Comparison of ENCODE assay signal across 1 cellular context in the genomic region with DNA sequence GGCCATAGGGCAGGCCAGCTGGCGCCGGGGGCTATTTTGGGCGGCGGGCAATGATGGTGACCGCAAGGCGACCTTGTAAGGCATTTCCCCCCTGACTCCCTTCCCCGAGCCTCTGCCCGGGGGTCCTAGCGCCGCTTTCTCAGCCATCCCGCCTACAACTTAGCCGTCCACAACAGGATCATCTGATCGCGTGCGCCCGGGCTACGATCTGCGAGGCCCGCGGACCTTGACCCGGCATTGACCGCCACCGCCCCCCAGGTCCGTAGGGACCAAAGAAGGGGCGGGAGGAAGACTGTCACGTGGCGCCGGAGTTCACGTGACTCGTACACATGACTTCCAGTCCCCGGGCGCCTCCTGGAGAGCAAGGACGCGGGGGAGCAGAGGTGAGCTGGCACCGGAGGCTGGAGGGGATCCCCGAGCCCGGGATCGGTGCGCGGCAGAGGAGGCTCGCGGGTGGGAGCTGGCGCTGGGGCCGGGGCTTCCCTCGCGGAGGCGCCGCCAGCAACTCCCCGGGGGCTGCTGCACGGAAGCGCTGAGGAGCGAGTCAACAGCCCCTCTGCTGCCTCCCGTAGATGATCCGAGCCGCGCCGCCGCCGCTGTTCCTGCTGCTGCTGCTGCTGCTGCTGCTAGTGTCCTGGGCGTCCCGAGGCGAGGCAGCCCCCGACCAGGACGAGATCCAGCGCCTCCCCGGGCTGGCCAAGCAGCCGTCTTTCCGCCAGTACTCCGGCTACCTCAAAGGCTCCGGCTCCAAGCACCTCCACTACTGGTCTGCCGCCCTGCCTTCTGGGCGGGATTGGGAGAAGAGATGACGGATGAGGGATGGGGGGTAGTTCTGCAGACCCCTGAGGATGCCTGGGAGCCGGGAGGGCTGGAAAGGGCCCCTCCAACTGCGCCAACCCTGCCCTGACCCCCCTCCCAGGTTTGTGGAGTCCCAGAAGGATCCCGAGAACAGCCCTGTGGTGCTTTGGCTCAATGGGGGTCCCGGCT.
A peak's percentile ranks its signal among the peaks of the same experiment; 100 is the strongest.
TF ChIP-seq lines count a peak whose summit lies in the region.

A gene (plus strand): TSS at position 339 of the 987 bp plus-strand sequence. CDS start 234 bp downstream, at position 573.
A gene with protein sequence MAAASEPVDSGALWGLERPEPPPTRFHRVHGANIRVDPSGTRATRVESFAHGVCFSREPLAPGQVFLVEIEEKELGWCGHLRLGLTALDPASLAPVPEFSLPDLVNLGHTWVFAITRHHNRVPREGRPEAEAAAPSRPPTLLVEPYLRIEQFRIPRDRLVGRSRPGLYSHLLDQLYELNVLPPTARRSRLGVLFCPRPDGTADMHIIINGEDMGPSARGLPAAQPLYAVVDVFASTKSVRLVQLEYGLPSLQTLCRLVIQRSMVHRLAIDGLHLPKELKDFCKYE (minus strand): TSS at position 212 of the 987 bp plus-strand sequence. CDS start 217 bp downstream, outside the sequence.

TF ChIP-seq in HepG2, 621 proteins besides CTCF, POLR2A, EP300 and RAD21 (continued from another document and continues in another):
- TF ChIP-seq, protein P1, sequence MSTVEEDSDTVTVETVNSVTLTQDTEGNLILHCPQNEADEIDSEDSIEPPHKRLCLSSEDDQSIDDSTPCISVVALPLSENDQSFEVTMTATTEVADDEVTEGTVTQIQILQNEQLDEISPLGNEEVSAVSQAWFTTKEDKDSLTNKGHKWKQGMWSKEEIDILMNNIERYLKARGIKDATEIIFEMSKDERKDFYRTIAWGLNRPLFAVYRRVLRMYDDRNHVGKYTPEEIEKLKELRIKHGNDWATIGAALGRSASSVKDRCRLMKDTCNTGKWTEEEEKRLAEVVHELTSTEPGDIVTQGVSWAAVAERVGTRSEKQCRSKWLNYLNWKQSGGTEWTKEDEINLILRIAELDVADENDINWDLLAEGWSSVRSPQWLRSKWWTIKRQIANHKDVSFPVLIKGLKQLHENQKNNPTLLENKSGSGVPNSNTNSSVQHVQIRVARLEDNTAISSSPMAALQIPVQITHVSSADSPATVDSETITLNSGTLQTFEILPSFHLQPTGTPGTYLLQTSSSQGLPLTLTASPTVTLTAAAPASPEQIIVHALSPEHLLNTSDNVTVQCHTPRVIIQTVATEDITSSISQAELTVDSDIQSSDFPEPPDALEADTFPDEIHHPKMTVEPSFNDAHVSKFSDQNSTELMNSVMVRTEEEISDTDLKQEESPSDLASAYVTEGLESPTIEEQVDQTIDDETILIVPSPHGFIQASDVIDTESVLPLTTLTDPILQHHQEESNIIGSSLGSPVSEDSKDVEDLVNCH (CRISPR knock-in tag; IDR thresholded peaks at IDR 0.05): peak; percentile 92; the same call in 1 of the 2 replicates
- TF ChIP-seq, protein P2, sequence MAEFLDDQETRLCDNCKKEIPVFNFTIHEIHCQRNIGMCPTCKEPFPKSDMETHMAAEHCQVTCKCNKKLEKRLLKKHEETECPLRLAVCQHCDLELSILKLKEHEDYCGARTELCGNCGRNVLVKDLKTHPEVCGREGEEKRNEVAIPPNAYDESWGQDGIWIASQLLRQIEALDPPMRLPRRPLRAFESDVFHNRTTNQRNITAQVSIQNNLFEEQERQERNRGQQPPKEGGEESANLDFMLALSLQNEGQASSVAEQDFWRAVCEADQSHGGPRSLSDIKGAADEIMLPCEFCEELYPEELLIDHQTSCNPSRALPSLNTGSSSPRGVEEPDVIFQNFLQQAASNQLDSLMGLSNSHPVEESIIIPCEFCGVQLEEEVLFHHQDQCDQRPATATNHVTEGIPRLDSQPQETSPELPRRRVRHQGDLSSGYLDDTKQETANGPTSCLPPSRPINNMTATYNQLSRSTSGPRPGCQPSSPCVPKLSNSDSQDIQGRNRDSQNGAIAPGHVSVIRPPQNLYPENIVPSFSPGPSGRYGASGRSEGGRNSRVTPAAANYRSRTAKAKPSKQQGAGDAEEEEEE (CRISPR knock-in tag; IDR thresholded peaks at IDR 0.05; ENCODE audit: borderline replicate concordance): peak; percentile 97; the same call in 1 of the 2 replicates
- TF ChIP-seq SNAI1 (CRISPR knock-in tag; IDR thresholded peaks at IDR 0.05; ENCODE audit: borderline replicate concordance) (peak; percentile 98; the same call in 1 of the 2 replicates), ZFP36 (IDR thresholded peaks at IDR 0.05; ENCODE audit: borderline replicate concordance, low read depth, low read length, partially characterized antibody) (no peak), SMARCE1 (IDR thresholded peaks at IDR 0.05; ENCODE audit: borderline replicate concordance) (no peak), HOXD1 (CRISPR knock-in tag; IDR thresholded peaks at IDR 0.05) (peak; percentile 95), ZNF761 (CRISPR knock-in tag; conservative IDR thresholded peaks at IDR 0.05) (peak; percentile 99), JARID2 (CRISPR knock-in tag; IDR thresholded peaks at IDR 0.05; ENCODE audit: insufficient replicate concordance) (no peak), AKAP8 (CRISPR knock-in tag; IDR thresholded peaks at IDR 0.05) (peak; percentile 98), SALL2 (CRISPR knock-in tag; IDR thresholded peaks at IDR 0.05) (peak; percentile 99), ZNF256 (CRISPR knock-in tag; conservative IDR thresholded peaks at IDR 0.05) (peak; percentile 96), NR2C2 (CRISPR knock-in tag; IDR thresholded peaks at IDR 0.05; ENCODE audit: borderline replicate concordance) (peak; percentile 97), ZSCAN31 (CRISPR knock-in tag; IDR thresholded peaks at IDR 0.05; ENCODE audit: low read depth) (peak; percentile 99), MED13 (CRISPR knock-in tag; IDR thresholded peaks at IDR 0.05) (peak; percentile 97), ZSCAN21 (CRISPR knock-in tag; IDR thresholded peaks at IDR 0.05; ENCODE audit: borderline replicate concordance) (peak; percentile 98), ZNF44 (CRISPR knock-in tag; IDR thresholded peaks at IDR 0.05) (peak; percentile 100), IRX3 (CRISPR knock-in tag; IDR thresholded peaks at IDR 0.05; ENCODE audit: borderline replicate concordance, low read depth) (peak; percentile 100), ZNF562 (CRISPR knock-in tag; IDR thresholded peaks at IDR 0.05; ENCODE audit: borderline replicate concordance) (0 out of 2 replicates have a peak, but pooled peaks have one; percentile 71), TBX3 (IDR thresholded peaks at IDR 0.05; ENCODE audit: borderline replicate concordance) (peak; percentile 88), ZFX (CRISPR knock-in tag; IDR thresholded peaks at IDR 0.05; ENCODE audit: low read depth) (peak; percentile 88), KAT7 (CRISPR knock-in tag; IDR thresholded peaks at IDR 0.05; ENCODE audit: borderline replicate concordance) (peak; percentile 92; the same call in 1 of the 2 replicates), ZNF317 (CRISPR knock-in tag; IDR thresholded peaks at IDR 0.05) (peak; percentile 89)
- TF ChIP-seq, protein P3, sequence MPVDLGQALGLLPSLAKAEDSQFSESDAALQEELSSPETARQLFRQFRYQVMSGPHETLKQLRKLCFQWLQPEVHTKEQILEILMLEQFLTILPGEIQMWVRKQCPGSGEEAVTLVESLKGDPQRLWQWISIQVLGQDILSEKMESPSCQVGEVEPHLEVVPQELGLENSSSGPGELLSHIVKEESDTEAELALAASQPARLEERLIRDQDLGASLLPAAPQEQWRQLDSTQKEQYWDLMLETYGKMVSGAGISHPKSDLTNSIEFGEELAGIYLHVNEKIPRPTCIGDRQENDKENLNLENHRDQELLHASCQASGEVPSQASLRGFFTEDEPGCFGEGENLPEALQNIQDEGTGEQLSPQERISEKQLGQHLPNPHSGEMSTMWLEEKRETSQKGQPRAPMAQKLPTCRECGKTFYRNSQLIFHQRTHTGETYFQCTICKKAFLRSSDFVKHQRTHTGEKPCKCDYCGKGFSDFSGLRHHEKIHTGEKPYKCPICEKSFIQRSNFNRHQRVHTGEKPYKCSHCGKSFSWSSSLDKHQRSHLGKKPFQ (CRISPR knock-in tag; IDR thresholded peaks at IDR 0.05; ENCODE audit: insufficient replicate concordance): peak; percentile 95
- TF ChIP-seq, protein P4, sequence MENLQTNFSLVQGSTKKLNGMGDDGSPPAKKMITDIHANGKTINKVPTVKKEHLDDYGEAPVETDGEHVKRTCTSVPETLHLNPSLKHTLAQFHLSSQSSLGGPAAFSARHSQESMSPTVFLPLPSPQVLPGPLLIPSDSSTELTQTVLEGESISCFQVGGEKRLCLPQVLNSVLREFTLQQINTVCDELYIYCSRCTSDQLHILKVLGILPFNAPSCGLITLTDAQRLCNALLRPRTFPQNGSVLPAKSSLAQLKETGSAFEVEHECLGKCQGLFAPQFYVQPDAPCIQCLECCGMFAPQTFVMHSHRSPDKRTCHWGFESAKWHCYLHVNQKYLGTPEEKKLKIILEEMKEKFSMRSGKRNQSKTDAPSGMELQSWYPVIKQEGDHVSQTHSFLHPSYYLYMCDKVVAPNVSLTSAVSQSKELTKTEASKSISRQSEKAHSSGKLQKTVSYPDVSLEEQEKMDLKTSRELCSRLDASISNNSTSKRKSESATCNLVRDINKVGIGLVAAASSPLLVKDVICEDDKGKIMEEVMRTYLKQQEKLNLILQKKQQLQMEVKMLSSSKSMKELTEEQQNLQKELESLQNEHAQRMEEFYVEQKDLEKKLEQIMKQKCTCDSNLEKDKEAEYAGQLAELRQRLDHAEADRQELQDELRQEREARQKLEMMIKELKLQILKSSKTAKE (CRISPR knock-in tag; IDR thresholded peaks at IDR 0.05; ENCODE audit: borderline replicate concordance): peak; percentile 99
- TF ChIP-seq, protein P5, sequence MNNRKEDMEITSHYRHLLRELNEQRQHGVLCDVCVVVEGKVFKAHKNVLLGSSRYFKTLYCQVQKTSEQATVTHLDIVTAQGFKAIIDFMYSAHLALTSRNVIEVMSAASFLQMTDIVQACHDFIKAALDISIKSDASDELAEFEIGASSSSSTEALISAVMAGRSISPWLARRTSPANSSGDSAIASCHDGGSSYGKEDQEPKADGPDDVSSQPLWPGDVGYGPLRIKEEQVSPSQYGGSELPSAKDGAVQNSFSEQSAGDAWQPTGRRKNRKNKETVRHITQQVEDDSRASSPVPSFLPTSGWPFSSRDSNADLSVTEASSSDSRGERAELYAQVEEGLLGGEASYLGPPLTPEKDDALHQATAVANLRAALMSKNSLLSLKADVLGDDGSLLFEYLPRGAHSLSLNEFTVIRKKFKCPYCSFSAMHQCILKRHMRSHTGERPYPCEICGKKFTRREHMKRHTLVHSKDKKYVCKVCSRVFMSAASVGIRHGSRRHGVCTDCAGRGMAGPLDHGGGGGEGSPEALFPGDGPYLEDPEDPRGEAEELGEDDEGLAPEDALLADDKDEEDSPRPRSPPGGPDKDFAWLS (CRISPR knock-in tag; IDR thresholded peaks at IDR 0.05; ENCODE audit: borderline replicate concordance): peak; percentile 98
- TF ChIP-seq, protein P6, sequence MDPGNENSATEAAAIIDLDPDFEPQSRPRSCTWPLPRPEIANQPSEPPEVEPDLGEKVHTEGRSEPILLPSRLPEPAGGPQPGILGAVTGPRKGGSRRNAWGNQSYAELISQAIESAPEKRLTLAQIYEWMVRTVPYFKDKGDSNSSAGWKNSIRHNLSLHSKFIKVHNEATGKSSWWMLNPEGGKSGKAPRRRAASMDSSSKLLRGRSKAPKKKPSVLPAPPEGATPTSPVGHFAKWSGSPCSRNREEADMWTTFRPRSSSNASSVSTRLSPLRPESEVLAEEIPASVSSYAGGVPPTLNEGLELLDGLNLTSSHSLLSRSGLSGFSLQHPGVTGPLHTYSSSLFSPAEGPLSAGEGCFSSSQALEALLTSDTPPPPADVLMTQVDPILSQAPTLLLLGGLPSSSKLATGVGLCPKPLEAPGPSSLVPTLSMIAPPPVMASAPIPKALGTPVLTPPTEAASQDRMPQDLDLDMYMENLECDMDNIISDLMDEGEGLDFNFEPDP (CRISPR knock-in tag; conservative IDR thresholded peaks at IDR 0.05): no peak
- TF ChIP-seq, protein P7, sequence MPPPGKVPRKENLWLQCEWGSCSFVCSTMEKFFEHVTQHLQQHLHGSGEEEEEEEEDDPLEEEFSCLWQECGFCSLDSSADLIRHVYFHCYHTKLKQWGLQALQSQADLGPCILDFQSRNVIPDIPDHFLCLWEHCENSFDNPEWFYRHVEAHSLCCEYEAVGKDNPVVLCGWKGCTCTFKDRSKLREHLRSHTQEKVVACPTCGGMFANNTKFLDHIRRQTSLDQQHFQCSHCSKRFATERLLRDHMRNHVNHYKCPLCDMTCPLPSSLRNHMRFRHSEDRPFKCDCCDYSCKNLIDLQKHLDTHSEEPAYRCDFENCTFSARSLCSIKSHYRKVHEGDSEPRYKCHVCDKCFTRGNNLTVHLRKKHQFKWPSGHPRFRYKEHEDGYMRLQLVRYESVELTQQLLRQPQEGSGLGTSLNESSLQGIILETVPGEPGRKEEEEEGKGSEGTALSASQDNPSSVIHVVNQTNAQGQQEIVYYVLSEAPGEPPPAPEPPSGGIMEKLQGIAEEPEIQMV (CRISPR knock-in tag; IDR thresholded peaks at IDR 0.05; ENCODE audit: low read depth): peak; percentile 99
- TF ChIP-seq, protein P8, sequence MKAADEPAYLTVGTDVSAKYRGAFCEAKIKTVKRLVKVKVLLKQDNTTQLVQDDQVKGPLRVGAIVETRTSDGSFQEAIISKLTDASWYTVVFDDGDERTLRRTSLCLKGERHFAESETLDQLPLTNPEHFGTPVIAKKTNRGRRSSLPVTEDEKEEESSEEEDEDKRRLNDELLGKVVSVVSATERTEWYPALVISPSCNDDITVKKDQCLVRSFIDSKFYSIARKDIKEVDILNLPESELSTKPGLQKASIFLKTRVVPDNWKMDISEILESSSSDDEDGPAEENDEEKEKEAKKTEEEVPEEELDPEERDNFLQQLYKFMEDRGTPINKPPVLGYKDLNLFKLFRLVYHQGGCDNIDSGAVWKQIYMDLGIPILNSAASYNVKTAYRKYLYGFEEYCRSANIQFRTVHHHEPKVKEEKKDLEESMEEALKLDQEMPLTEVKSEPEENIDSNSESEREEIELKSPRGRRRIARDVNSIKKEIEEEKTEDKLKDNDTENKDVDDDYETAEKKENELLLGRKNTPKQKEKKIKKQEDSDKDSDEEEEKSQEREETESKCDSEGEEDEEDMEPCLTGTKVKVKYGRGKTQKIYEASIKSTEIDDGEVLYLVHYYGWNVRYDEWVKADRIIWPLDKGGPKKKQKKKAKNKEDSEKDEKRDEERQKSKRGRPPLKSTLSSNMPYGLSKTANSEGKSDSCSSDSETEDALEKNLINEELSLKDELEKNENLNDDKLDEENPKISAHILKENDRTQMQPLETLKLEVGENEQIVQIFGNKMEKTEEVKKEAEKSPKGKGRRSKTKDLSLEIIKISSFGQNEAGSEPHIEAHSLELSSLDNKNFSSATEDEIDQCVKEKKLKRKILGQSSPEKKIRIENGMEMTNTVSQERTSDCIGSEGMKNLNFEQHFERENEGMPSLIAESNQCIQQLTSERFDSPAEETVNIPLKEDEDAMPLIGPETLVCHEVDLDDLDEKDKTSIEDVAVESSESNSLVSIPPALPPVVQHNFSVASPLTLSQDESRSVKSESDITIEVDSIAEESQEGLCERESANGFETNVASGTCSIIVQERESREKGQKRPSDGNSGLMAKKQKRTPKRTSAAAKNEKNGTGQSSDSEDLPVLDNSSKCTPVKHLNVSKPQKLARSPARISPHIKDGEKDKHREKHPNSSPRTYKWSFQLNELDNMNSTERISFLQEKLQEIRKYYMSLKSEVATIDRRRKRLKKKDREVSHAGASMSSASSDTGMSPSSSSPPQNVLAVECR (CRISPR knock-in tag; IDR thresholded peaks at IDR 0.05; ENCODE audit: borderline replicate concordance): peak; percentile 100
- TF ChIP-seq, protein P9, sequence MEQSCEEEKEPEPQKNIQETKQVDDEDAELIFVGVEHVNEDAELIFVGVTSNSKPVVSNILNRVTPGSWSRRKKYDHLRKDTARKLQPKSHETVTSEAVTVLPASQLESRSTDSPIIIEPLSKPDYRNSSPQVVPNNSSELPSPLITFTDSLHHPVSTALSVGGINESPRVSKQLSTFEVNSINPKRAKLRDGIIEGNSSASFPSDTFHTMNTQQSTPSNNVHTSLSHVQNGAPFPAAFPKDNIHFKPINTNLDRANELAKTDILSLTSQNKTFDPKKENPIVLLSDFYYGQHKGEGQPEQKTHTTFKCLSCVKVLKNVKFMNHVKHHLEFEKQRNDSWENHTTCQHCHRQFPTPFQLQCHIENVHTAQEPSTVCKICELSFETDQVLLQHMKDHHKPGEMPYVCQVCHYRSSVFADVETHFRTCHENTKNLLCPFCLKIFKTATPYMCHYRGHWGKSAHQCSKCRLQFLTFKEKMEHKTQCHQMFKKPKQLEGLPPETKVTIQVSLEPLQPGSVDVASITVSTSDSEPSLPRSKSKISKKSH (CRISPR knock-in tag; IDR thresholded peaks at IDR 0.05; ENCODE audit: borderline replicate concordance): peak; percentile 94; the same call in 1 of the 2 replicates
